22 cellular contexts compared by ENCODE assay signal in the genomic region with DNA sequence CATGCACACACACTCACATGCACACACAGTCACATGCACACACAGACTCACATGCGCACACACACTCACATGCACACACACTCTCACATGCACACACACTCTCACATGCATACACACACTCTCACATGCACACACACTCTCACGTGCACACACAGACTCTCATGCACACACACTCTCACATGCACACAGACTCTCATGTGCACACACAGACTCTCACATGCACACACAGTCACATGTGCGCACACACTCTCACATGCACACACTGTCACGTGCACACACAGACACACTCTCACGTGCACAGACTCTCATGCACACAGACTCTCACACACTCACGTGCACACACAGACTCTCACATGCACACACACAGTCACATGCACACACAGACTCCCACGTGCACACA. TPM values are rescaled to one million over a fixed set of nuclear protein-coding genes. Genes with fewer than 3 reads are reported as not detected.
A peak's percentile ranks its signal among the peaks of the same experiment; 100 is the strongest.
DNase-seq lines count a peak whose midpoint lies in the region; ATAC-seq, FAIRE-seq and TF ChIP-seq lines count a peak whose summit lies in the region.
"Had no signal": no experiment of that assay in that cellular context is flagged by ENCODE, and none has a peak within 500 bp of the region (broad histone marks: within the 10 kb centered on the region; RNA-seq: fewer than 3 reads in every experiment).

No MANE protein-coding gene starts in this region.

- no peak overlapping the region for H4K5ac ChIP-seq in IMR-90 (ENCODE audit: low read depth, low read length)

- H2AK5ac ChIP-seq in IMR-90 (ENCODE audit: low read depth, low read length): no peak overlapping the region

- intact Hi-C loops in HepG2 (cut with micrococcal nuclease; ENCODE audit: unreplicated experiment): no loop called here
- intact Hi-C loops in right lobe of liver (cut with DNase I): no loop called here
- intact Hi-C loops in IMR-90 (cut with micrococcal nuclease): no loop called here
- intact Hi-C loops in esophagus muscularis mucosa (cut with DNase I): no loop called here

- peaks cover 23% of the 10 kb centered on the region for H3K4me1 ChIP-seq in HepG2 (ENCODE audit: insufficient read depth, low read length)
- H3K4me1 ChIP-seq in right lobe of liver: peaks cover 0 to 9% (median under 1%) of the 10 kb centered on the region in 4 donors
- no peaks in the 10 kb centered on the region for H3K4me1 ChIP-seq in IMR-90 (ENCODE audit: control insufficient read depth, insufficient read depth, low read length)
- H3K4me1 ChIP-seq in esophagus muscularis mucosa: peaks cover 3 to 14% (median 10%) of the 10 kb centered on the region in 4 donors
- no peaks in the 10 kb centered on the region for H3K4me1 ChIP-seq in neural progenitor cell
- H3K4me1 ChIP-seq: BE2C had no signal

- no peak overlapping the region for H3K18ac ChIP-seq in IMR-90 (ENCODE audit: low read depth, low read length)

- H3K36me3 Mint-ChIP-seq in neural progenitor cell (no peaks in the 10 kb centered on the region), nephron progenitor cell (ENCODE audit: low read depth) (no peaks in the 10 kb centered on the region)
- H3K36me3 Mint-ChIP-seq: CD4-positive, CD25-positive, alpha-beta regulatory T cell; CD8-positive, alpha-beta memory T cell had no signal

- FAIRE-seq in HepG2 (lab: Jason Lieb, UNC) (no peak), urothelium cell line (lab: Jason Lieb, UNC) (peak; percentile 99)
- FAIRE-seq: GM19239, K562 had no signal

- WGBS in HepG2 (ENCODE audit: low lambda C conversion rate): 55% methylated on average over 7 of the region's 7 CpGs
- WGBS in right lobe of liver (ENCODE audit: insufficient coverage, low coverage, low lambda C conversion rate, missing lambda C conversion rate): 77% methylated on average over 7 of the region's 7 CpGs
- 83% methylated on average over 6 of the region's 7 CpGs; no CpG with 5 or more reads in 1 of the 2 experiments for WGBS in IMR-90 (ENCODE audit: extremely low coverage in 2 of 2, insufficient read length in 1 of 2), 2 experiments
- WGBS in esophagus muscularis mucosa: 82% methylated on average over 7 of the region's 7 CpGs

- H3K4me1 Mint-ChIP-seq in neural progenitor cell: peaks cover 3% of the 10 kb centered on the region
- H3K4me1 Mint-ChIP-seq in nephron progenitor cell: no peaks in the 10 kb centered on the region
- H3K4me1 Mint-ChIP-seq: CD4-positive, CD25-positive, alpha-beta regulatory T cell; CD8-positive, alpha-beta memory T cell had no signal

- H3K4me3 Mint-ChIP-seq in neural progenitor cell (no peak overlapping the region), nephron progenitor cell (no peak overlapping the region)
- H3K4me3 Mint-ChIP-seq: CD4-positive, CD25-positive, alpha-beta regulatory T cell; CD8-positive, alpha-beta memory T cell; HFFc6 had no signal

- DNase-seq in HepG2 (ENCODE audit: low spot score) (no peak), right lobe of liver (no peak), IMR-90 (no peak), esophagus muscularis mucosa (ENCODE audit: extremely low spot score) (peak; percentile 75), urothelium cell line (ENCODE audit: low spot score) (no peak), neural progenitor cell (ENCODE audit: low spot score) (no peak), nephron progenitor cell (no peak)
- DNase-seq: 8988T; BE2C; C1 segment of cervical spinal cord; CD4-positive, CD25-positive, alpha-beta regulatory T cell; CD8-positive, alpha-beta memory T cell; COR-L47; DMS 273 treated with DMSO at 0.1 percent for 48 hours; DMS53; GDM1; HCEC 1CT; HFFc6 had no signal

- TF ChIP-seq RAD21 in HepG2 (CRISPR knock-in tag; IDR thresholded peaks at IDR 0.05): no peak
- TF ChIP-seq RAD21 in IMR-90 (IDR thresholded peaks at IDR 0.05; ENCODE audit: low read length): no peak

- H3K27ac Mint-ChIP-seq in neural progenitor cell (no peak overlapping the region), nephron progenitor cell (no peak overlapping the region)
- H3K27ac Mint-ChIP-seq: CD4-positive, CD25-positive, alpha-beta regulatory T cell; CD8-positive, alpha-beta memory T cell; HFFc6 had no signal

- no peak overlapping the region for H3K14ac ChIP-seq in IMR-90 (replicated peaks; ENCODE audit: low read depth, low read length)

- no peak overlapping the region for H3K56ac ChIP-seq in IMR-90 (ENCODE audit: extremely low read depth, insufficient read depth, low read length)

- ATAC-seq in HepG2 (no peak), right lobe of liver (no peak), IMR-90 (ENCODE audit: low read depth) (no peak), HG03025 (IDR thresholded peaks at IDR 0.05; ENCODE audit: low FRiP score, unreplicated experiment) (no peak)
- ATAC-seq: K562 had no signal

- H4K8ac ChIP-seq in IMR-90 (ENCODE audit: low read depth in 2 of 2, low read length in 2 of 2): no peak overlapping the region

- in situ Hi-C loops in HepG2 (cut with HindIII; ENCODE audit: extremely low pct_ligation_motif_present, low pct_unique_long_range_greater_than_20kb) (no loop called here), IMR-90 (cut with MboI; ENCODE audit: low sequenced_read_pairs) (no loop called here)

- H3K9ac ChIP-seq in HepG2 (ENCODE audit: insufficient read depth, low read depth, low read length): no peak overlapping the region
- no peak overlapping the region for H3K9ac ChIP-seq in IMR-90 (ENCODE audit: low read depth, low read length)
- H3K9ac ChIP-seq in neural progenitor cell: no peak overlapping the region

- H2BK5ac ChIP-seq in IMR-90 (ENCODE audit: low read depth, low read length, poor library complexity, severe bottlenecking): no peak overlapping the region

- no peaks in the 10 kb centered on the region for H4K20me1 ChIP-seq in HepG2 (ENCODE audit: insufficient read depth, low read length)
- no peaks in the 10 kb centered on the region for H4K20me1 ChIP-seq in IMR-90 (ENCODE audit: insufficient read depth, low read length)
- H4K20me1 ChIP-seq in neural progenitor cell (ENCODE audit: low read depth): no peaks in the 10 kb centered on the region

- H3K27me3 Mint-ChIP-seq in neural progenitor cell (ENCODE audit: insufficient read depth, low read depth) (peaks cover 5% of the 10 kb centered on the region), nephron progenitor cell (ENCODE audit: low read depth, poor library complexity) (peaks cover 33% of the 10 kb centered on the region)

- no peaks in the 10 kb centered on the region for H3K79me1 ChIP-seq in IMR-90 (ENCODE audit: low read depth in 1 of 2, low read length in 2 of 2)

- POLR2A ChIA-PET in HepG2 (lab: Yijun Ruan, JAX) (no interaction called here), IMR-90 (lab: Charles Lee; ENCODE audit: unreplicated experiment) (no interaction called here)

- H3K27me3 ChIP-seq in HepG2 (ENCODE audit: control insufficient read depth in 1 of 2, insufficient read depth in 2 of 2, low read length in 2 of 2) (peaks cover 4 to 15% of the 10 kb centered on the region in 2 experiments; a peak in 4 of 5 replicates), right lobe of liver (no peaks in the 10 kb centered on the region), IMR-90 (ENCODE audit: control insufficient read depth, insufficient read depth, low read length) (peaks cover 24% of the 10 kb centered on the region), esophagus muscularis mucosa (peaks cover 0 to 8% (median 0%) of the 10 kb centered on the region in 4 donors), neural progenitor cell (peaks cover 13% of the 10 kb centered on the region)

- no peak for TF ChIP-seq CTCF in HepG2 (CRISPR knock-in tag; IDR thresholded peaks at IDR 0.05)
- TF ChIP-seq CTCF in right lobe of liver (IDR thresholded peaks at IDR 0.05): no peak
- TF ChIP-seq CTCF in IMR-90 (conservative IDR thresholded peaks at IDR 0.05; ENCODE audit: low read depth, low read length): no peak
- no peak for TF ChIP-seq CTCF in esophagus muscularis mucosa (IDR thresholded peaks at IDR 0.05)
- TF ChIP-seq CTCF in neural progenitor cell (IDR thresholded peaks at IDR 0.05): no peak
- no peak for TF ChIP-seq CTCF in nephron progenitor cell (IDR thresholded peaks at IDR 0.05)

- no peak overlapping the region for H3K4me2 ChIP-seq in HepG2 (ENCODE audit: low read depth, low read length)
- no peak overlapping the region for H3K4me2 ChIP-seq in IMR-90 (ENCODE audit: low read depth, low read length)
- H3K4me2 ChIP-seq in neural progenitor cell: no peak overlapping the region

- dilution Hi-C loops in IMR-90 (cut with HindIII; ENCODE audit: low sequenced_read_pairs, unreplicated experiment): no loop called here

- H3K4ac ChIP-seq in IMR-90 (ENCODE audit: low read depth, low read length): no peak overlapping the region

- no peaks in the 10 kb centered on the region for H3K9me3 ChIP-seq in HepG2 (ENCODE audit: low read length)
- no peaks in the 10 kb centered on the region for H3K9me3 ChIP-seq in right lobe of liver
- no peaks in the 10 kb centered on the region for H3K9me3 ChIP-seq in IMR-90 (ENCODE audit: control insufficient read depth, insufficient read depth, low read length)
- H3K9me3 ChIP-seq in esophagus muscularis mucosa: no peaks in the 10 kb centered on the region
- no peaks in the 10 kb centered on the region for H3K9me3 ChIP-seq in neural progenitor cell (ENCODE audit: low read depth)
- H3K9me3 ChIP-seq: BE2C had no signal

- H3K9me1 ChIP-seq in IMR-90 (ENCODE audit: insufficient read depth, low read length): 0 out of 2 replicates have a peak, but pooled peaks cover 5% of the 10 kb centered on the region

- TF ChIP-seq POLR2A in HepG2 (IDR thresholded peaks at IDR 0.05; ENCODE audit: insufficient read depth in 1 of 2, low read depth in 2 of 2, low read length in 2 of 2) (no peak), right lobe of liver (IDR thresholded peaks at IDR 0.05) (no peak), IMR-90 (IDR thresholded peaks at IDR 0.05; ENCODE audit: low read depth, low read length) (no peak), esophagus muscularis mucosa (IDR thresholded peaks at IDR 0.05; ENCODE audit: low read depth) (no peak)

- H2BK20ac ChIP-seq in IMR-90 (ENCODE audit: low read depth, low read length): no peak overlapping the region

- no peak overlapping the region for H3K27ac ChIP-seq in HepG2 (ENCODE audit: extremely low read length, insufficient read depth, low read length)
- no peak overlapping the region for H3K27ac ChIP-seq in right lobe of liver
- no peak overlapping the region for H3K27ac ChIP-seq in IMR-90 (ENCODE audit: insufficient read depth, low read length)
- H3K27ac ChIP-seq in esophagus muscularis mucosa (replicated peaks in 1 of 4): no peak overlapping the region
- H3K27ac ChIP-seq in neural progenitor cell: no peak overlapping the region

- H3F3A ChIP-seq in neural progenitor cell (ENCODE audit: low read depth): no peaks in the 10 kb centered on the region

- no peak overlapping the region for H2AFZ ChIP-seq in HepG2 (ENCODE audit: low read length)
- H2AFZ ChIP-seq in IMR-90 (replicated peaks; ENCODE audit: low read length, poor library complexity): peak overlapping the region; percentile 5
- no peak overlapping the region for H2AFZ ChIP-seq in neural progenitor cell (replicated peaks)

- no peak overlapping the region for H2BK15ac ChIP-seq in IMR-90 (ENCODE audit: low read depth, low read length)

- no peak overlapping the region for H4K91ac ChIP-seq in IMR-90 (ENCODE audit: insufficient read depth, low read depth, low read length)

- H3K4me3 ChIP-seq in HepG2 (replicated peaks in 1 of 3; ENCODE audit: insufficient read depth in 1 of 3, low read depth in 2 of 3, low read length in 3 of 3) (no peak overlapping the region), right lobe of liver (no peak overlapping the region), IMR-90 (ENCODE audit: insufficient read depth, low read depth, low read length) (no peak overlapping the region), esophagus muscularis mucosa (no peak overlapping the region), neural progenitor cell (no peak overlapping the region)
- H3K4me3 ChIP-seq: K562 had no signal

- H3K79me2 ChIP-seq in HepG2 (ENCODE audit: insufficient read depth, low read length) (no peaks in the 10 kb centered on the region), neural progenitor cell (ENCODE audit: low read depth) (no peaks in the 10 kb centered on the region)

- no peak overlapping the region for H2BK120ac ChIP-seq in IMR-90 (ENCODE audit: low read depth, low read length)

- no peak overlapping the region for H3K23ac ChIP-seq in IMR-90 (ENCODE audit: low read depth, low read length)

- H3K9me3 Mint-ChIP-seq in neural progenitor cell (no peaks in the 10 kb centered on the region), nephron progenitor cell (no peaks in the 10 kb centered on the region)
- H3K9me3 Mint-ChIP-seq: CD8-positive, alpha-beta memory T cell; HFFc6 had no signal

- CTCF ChIA-PET in HepG2 (lab: Yijun Ruan, JAX; ENCODE audit: low intra/inter-chr PET ratio, low total read pairs) (no interaction called here), IMR-90 (lab: Yijun Ruan, JAX) (no interaction called here)

- no peak overlapping the region for H2AK9ac ChIP-seq in IMR-90 (replicated peaks; ENCODE audit: low read depth, low read length, poor library complexity)

- BruUV-seq in HepG2 (replicated peaks; lab: Mats Ljungman, UMichigan) (no TSS peak), IMR-90 (replicated peaks; lab: Mats Ljungman, UMichigan) (no TSS peak)

- H3K36me3 ChIP-seq in HepG2 (replicated peaks in 1 of 2; ENCODE audit: control insufficient read depth in 1 of 2, insufficient read depth in 2 of 2, low read length in 2 of 2) (no peaks in the 10 kb centered on the region), right lobe of liver (no peaks in the 10 kb centered on the region), IMR-90 (ENCODE audit: control insufficient read depth, insufficient read depth, low read length) (no peaks in the 10 kb centered on the region), esophagus muscularis mucosa (no peaks in the 10 kb centered on the region), neural progenitor cell (no peaks in the 10 kb centered on the region)
- H3K36me3 ChIP-seq: BE2C had no signal

- no peak for TF ChIP-seq EP300 in HepG2 (IDR thresholded peaks at IDR 0.05; ENCODE audit: low read depth in 2 of 2, low read length in 2 of 2)
- TF ChIP-seq EP300 in HepG2 (CRISPR knock-in tag; IDR thresholded peaks at IDR 0.05; ENCODE audit: borderline replicate concordance): no peak
- no peak for TF ChIP-seq EP300 in esophagus muscularis mucosa (IDR thresholded peaks at IDR 0.05)

RNA-seq across cellular contexts. Expression of gene VSX1, which starts 36.6 kb away (rescaled TPM):
- total RNA-seq in HepG2 (2016; rRNA removed; fragmentation: Illumina TruSeq; extraction: Trizol) (not detected in 2 replicates), right lobe of liver (under 1 TPM in 2 of 6 experiments, not detected in 4; 0.25 to 0.73 TPM), IMR-90 (2012; rRNA removed) (not detected in 2 replicates), esophagus muscularis mucosa (under 1 TPM in 1 of 4 donors, not detected in 3; 0.83 TPM), neural progenitor cell (ENCODE audit: low replicate concordance) (not detected in 2 replicates)
- not detected in 2 replicates for total RNA-seq in HepG2 (2016; cell fraction: cytosol; rRNA removed; fragmentation: Illumina TruSeq; extraction: Trizol; ENCODE audit: low read depth)
- total RNA-seq in HepG2 (2016; cell fraction: insoluble cytoplasmic fraction; rRNA removed; fragmentation: Illumina TruSeq; extraction: Trizol): not detected in 2 replicates
- not detected in 2 replicates for total RNA-seq in HepG2 (2016; cell fraction: membrane; rRNA removed; fragmentation: Illumina TruSeq; extraction: Trizol)
- total RNA-seq in HepG2 (2016; cell fraction: nucleus; rRNA removed; fragmentation: Illumina TruSeq; extraction: Trizol): not detected in 2 replicates
- polyA plus RNA-seq in HepG2 (2011; rRNA removed) (0.04 and 0.05 TPM in 2 replicates), IMR-90 (2012; rRNA removed) (not detected in 2 replicates)
- not detected in 2 replicates for polyA plus RNA-seq in HepG2 (2011; cell fraction: cytosol; rRNA removed)
- polyA plus RNA-seq in HepG2 (2011; cell fraction: nucleus; rRNA removed): 0.06 and 0.14 TPM in 2 replicates
- not detected in 2 replicates for polyA plus RNA-seq in HepG2 (2012)
- polyA plus RNA-seq in HepG2 (2016; cell fraction: cytosol; fragmentation: Illumina TruSeq; extraction: Trizol; ENCODE audit: low read depth): not detected in 2 replicates
- polyA plus RNA-seq in HepG2 (2016; cell fraction: insoluble cytoplasmic fraction; fragmentation: Illumina TruSeq; extraction: Trizol; ENCODE audit: low read depth): not detected in 2 replicates
- not detected in 2 replicates for polyA plus RNA-seq in HepG2 (2016; cell fraction: membrane; fragmentation: Illumina TruSeq; extraction: Trizol; ENCODE audit: low read depth)
- polyA plus RNA-seq in HepG2 (2016; cell fraction: nucleus; fragmentation: Illumina TruSeq; extraction: Trizol; ENCODE audit: insufficient read depth, low read depth): not detected in 2 replicates
- polyA minus RNA-seq in HepG2 (2011; rRNA and poly(A)+ RNA removed; ENCODE audit: low replicate concordance): not detected in 2 replicates
- not detected in 2 replicates for polyA minus RNA-seq in HepG2 (2011; cell fraction: cytosol; rRNA and poly(A)+ RNA removed)
- 0.75 TPM in 1 of 2 replicates, not detected in the other for polyA minus RNA-seq in HepG2 (2011; cell fraction: nucleus; rRNA and poly(A)+ RNA removed)
- not detected in 2 replicates for polyA plus RNA-seq in IMR-90 (2012; cell fraction: cytosol; rRNA removed)
- polyA plus RNA-seq in IMR-90 (2012; cell fraction: nucleus; rRNA removed; ENCODE audit: low replicate concordance): not detected in 2 replicates
- total RNA-seq: CD4-positive, CD25-positive, alpha-beta regulatory T cell; CD8-positive, alpha-beta memory T cell; H4; HFFc6; K562 had no signal
- polyA plus RNA-seq: CD4-positive, CD25-positive, alpha-beta regulatory T cell; CD8-positive, alpha-beta memory T cell; K562 had no signal
